16 cellular contexts compared by ENCODE assay signal in the genomic region with DNA sequence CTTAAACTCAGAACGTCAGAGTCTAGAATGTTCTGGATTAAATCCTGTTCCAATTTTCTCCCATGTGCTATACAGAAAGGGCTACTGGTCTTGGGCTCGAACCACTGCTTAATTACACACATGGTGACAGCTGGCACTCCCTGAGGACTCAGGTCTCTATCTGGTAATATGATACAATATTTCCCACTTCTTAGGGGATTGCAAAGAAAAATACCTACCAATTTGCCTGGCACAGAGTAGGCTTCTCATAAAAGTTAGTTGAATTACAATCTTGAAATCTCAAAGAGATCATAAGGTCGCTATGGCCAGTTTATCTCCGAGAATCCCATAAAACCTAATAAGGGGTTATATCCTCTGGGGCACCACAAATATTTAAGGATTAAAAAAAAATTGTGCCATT. TPM values are rescaled to one million over a fixed set of nuclear protein-coding genes. Genes with fewer than 3 reads are reported as not detected.
DNase-seq lines count a peak whose midpoint lies in the region; ATAC-seq and TF ChIP-seq lines count a peak whose summit lies in the region.
"Had no signal": no experiment of that assay in that cellular context is flagged by ENCODE, and none has a peak within 500 bp of the region (broad histone marks: within the 10 kb centered on the region; RNA-seq: fewer than 3 reads in every experiment).

No MANE protein-coding gene starts in this region.

- H3K36me3 Mint-ChIP-seq in activated CD8-positive, alpha-beta memory T cell treated with anti-CD3 and anti-CD28 coated beads, Interleukin-2, amount 10 ng/mL, durations not matched to agents 7 days and 5 days = no peaks in the 10 kb centered on the region

- ATAC-seq in GM21423 (IDR thresholded peaks at IDR 0.05; ENCODE audit: unreplicated experiment) = no peak
- no peak for ATAC-seq in activated CD8-positive, alpha-beta memory T cell treated with anti-CD3 and anti-CD28 coated beads, Interleukin-2, amount 10 ng/mL, durations not matched to agents 7 days and 5 days
- ATAC-seq in GM19452 (IDR thresholded peaks at IDR 0.05; ENCODE audit: unreplicated experiment) = no peak
- ATAC-seq: HCT116 had no signal

- peak overlapping the region; percentile 42 for H2AFZ ChIP-seq in MM.1S (ENCODE audit: low read length)
- H2AFZ ChIP-seq: GM23248 had no signal

- H4K20me1 ChIP-seq in MM.1S (ENCODE audit: insufficient read depth, low read length) = no peaks in the 10 kb centered on the region

- no peak overlapping the region for H3K27ac Mint-ChIP-seq in activated CD8-positive, alpha-beta memory T cell treated with anti-CD3 and anti-CD28 coated beads, Interleukin-2, amount 10 ng/mL, durations not matched to agents 7 days and 5 days

- CTCF ChIA-PET in activated CD8-positive, alpha-beta memory T cell treated with anti-CD3 and anti-CD28 coated beads, Interleukin-2, amount 10 ng/mL, durations not matched to agents 7 days and 5 days (lab: Charles Lee) = no interaction called here

- peak; percentile 76 for DNase-seq in DMS 273 (lab: John Stamatoyannopoulos, UW; ENCODE audit: unreplicated experiment)
- no peak for DNase-seq in MM.1S
- peak; percentile 78 to 92 for DNase-seq in NCI-H524 (lab: John Stamatoyannopoulos, UW)
- DNase-seq in dorsolateral prefrontal cortex = no peak
- DNase-seq in activated CD8-positive, alpha-beta memory T cell treated with anti-CD3 and anti-CD28 coated beads, Interleukin-2, amount 10 ng/mL, durations not matched to agents 7 days and 5 days = no peak
- DNase-seq in globus pallidus (ENCODE audit: low spot score) = no peak
- DNase-seq: GF-D8, GM23248, NCI-H1930, NCI-H510A treated with DMSO at 0.1 percent for 48 hours, Peyer's patch had no signal

- H3K79me2 ChIP-seq in MM.1S (ENCODE audit: low read length) = no peaks in the 10 kb centered on the region

- H3K9ac ChIP-seq in MM.1S (ENCODE audit: low read length) = no peak overlapping the region
- H3K9ac ChIP-seq: GM23248 had no signal

- intact Hi-C loops in dorsolateral prefrontal cortex (cut with DNase I) = no loop called here

- TF ChIP-seq CTCF in MM.1S (IDR thresholded peaks at IDR 0.05; ENCODE audit: low read length) (no peak), dorsolateral prefrontal cortex (IDR thresholded peaks at IDR 0.05 in 54 of 56, conservative IDR thresholded peaks at IDR 0.05 in 2 of 56; ENCODE audit: low read depth in 1 of 56, partially characterized antibody in 56 of 56) (no peak)

- H3K27ac ChIP-seq in MM.1S (ENCODE audit: low read length) (peak overlapping the region; percentile 63; the same call in 1 of the 2 replicates), dorsolateral prefrontal cortex (peak overlapping the region in 39 of 59 donors; percentile 0 to 83 (median 48))
- H3K27ac ChIP-seq: C4-2B, GM23248, Peyer's patch had no signal

- H3K4me3 Mint-ChIP-seq in activated CD8-positive, alpha-beta memory T cell treated with anti-CD3 and anti-CD28 coated beads, Interleukin-2, amount 10 ng/mL, durations not matched to agents 7 days and 5 days = no peak overlapping the region

- H3K4me3 ChIP-seq in MM.1S (ENCODE audit: low read length) (peak overlapping the region; percentile 26; the same call in 1 of the 2 replicates), dorsolateral prefrontal cortex (peak overlapping the region in 5 of 59 donors; percentile 3 to 40 (median 10))
- H3K4me3 ChIP-seq: GM23248, Peyer's patch had no signal

- H3K9me2 ChIP-seq in MM.1S (replicated peaks; ENCODE audit: insufficient read depth, low read length) = no peaks in the 10 kb centered on the region

- H3K4me1 ChIP-seq in MM.1S (ENCODE audit: low read length) = peaks cover 13% of the 10 kb centered on the region
- H3K4me1 ChIP-seq: Peyer's patch had no signal

- no peaks in the 10 kb centered on the region for H3K36me3 ChIP-seq in MM.1S (replicated peaks; ENCODE audit: insufficient read depth, low read length)
- H3K36me3 ChIP-seq: Peyer's patch had no signal

- H3K4me2 ChIP-seq in MM.1S (ENCODE audit: low read depth, low read length) = peak overlapping the region; percentile 26; the same call in 1 of the 2 replicates

- peaks cover 26% of the 10 kb centered on the region for H3K27me3 Mint-ChIP-seq in activated CD8-positive, alpha-beta memory T cell treated with anti-CD3 and anti-CD28 coated beads, Interleukin-2, amount 10 ng/mL, durations not matched to agents 7 days and 5 days

- no peaks in the 10 kb centered on the region for H3K9me3 ChIP-seq in MM.1S (replicated peaks; ENCODE audit: insufficient read depth, low read length)
- H3K9me3 ChIP-seq: Peyer's patch had no signal

- no peaks in the 10 kb centered on the region for H3F3A ChIP-seq in MM.1S (ENCODE audit: insufficient read depth, low read length)

- H3K4me1 Mint-ChIP-seq in activated CD8-positive, alpha-beta memory T cell treated with anti-CD3 and anti-CD28 coated beads, Interleukin-2, amount 10 ng/mL, durations not matched to agents 7 days and 5 days = no peaks in the 10 kb centered on the region

- no peaks in the 10 kb centered on the region for H3K27me3 ChIP-seq in MM.1S (replicated peaks; ENCODE audit: insufficient read depth, low read length)
- H3K27me3 ChIP-seq in dorsolateral prefrontal cortex = peaks cover 0 to 78% (median 11%) of the 10 kb centered on the region in 45 donors
- H3K27me3 ChIP-seq: Peyer's patch had no signal

- H3K9me3 Mint-ChIP-seq in activated CD8-positive, alpha-beta memory T cell treated with anti-CD3 and anti-CD28 coated beads, Interleukin-2, amount 10 ng/mL, durations not matched to agents 7 days and 5 days (ENCODE audit: low read depth) = no peaks in the 10 kb centered on the region

RNA-seq across cellular contexts. Expression of a gene that starts 8.6 kb away (rescaled TPM):
- 1,000 to 10,000 TPM in 18 of 120 experiments, 100 to 1,000 TPM in 102; 509 to 1,404 (median 816) TPM for total RNA-seq in dorsolateral prefrontal cortex
- not detected for total RNA-seq in activated CD8-positive, alpha-beta memory T cell treated with anti-CD3 and anti-CD28 coated beads, Interleukin-2, amount 10 ng/mL, durations not matched to agents 7 days and 5 days
- total RNA-seq: T-helper 2 cell treated with Interferon-gamma antibody and Interleukin-4, amounts not matched to agents 100 ng/mL and 5 ng/mL, for 36 hours had no signal

Comparison
In these comparisons a context has a peak if more than half of its experiments do, and no peak if none do; other contexts are left out.
1. DNase-seq: peak in DMS 273 (single experiment) and NCI-H524 (2 of 2); none in MM.1S (single experiment), dorsolateral prefrontal cortex (0 of 10), activated CD8-positive, alpha-beta memory T cell treated with anti-CD3 and anti-CD28 coated beads, Interleukin-2, amount 10 ng/mL, durations not matched to agents 7 days and 5 days (single experiment) and globus pallidus (single experiment).
2. RNA of a gene that starts 8.6 kb away (total RNA-seq): 509 to 1,404 TPM in dorsolateral prefrontal cortex; not detected in activated CD8-positive, alpha-beta memory T cell treated with anti-CD3 and anti-CD28 coated beads, Interleukin-2, amount 10 ng/mL, durations not matched to agents 7 days and 5 days; every median in the first group is over 100 times any median in the second.